In the genomic region with DNA sequence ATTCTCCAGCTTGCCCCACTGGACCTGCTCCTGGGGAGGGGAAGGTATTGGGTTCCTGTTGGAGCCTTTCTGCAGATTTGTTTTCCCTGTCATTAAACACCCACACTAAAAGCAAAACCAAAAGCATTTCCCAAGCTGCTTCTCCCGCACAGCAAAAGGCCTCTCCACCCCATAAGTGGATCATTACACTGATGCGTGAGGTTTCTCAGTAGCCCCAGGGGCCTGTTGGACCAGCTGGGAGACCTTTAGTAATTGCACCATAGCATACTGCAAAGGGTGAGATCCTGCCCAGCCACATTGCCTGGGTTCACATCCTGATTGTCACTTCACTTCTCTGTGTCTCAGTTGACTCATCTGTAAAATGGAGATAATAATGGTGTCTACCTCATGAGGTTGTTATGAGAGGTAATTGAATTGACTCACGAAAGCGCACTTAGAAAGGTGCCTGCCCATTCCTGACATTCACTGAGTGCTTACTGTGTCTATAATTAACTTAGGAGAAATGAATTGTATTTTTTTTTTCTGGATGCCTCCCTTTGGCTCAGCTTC, we compare ENCODE assay signal across 14 cellular contexts. TPM values are rescaled to one million over a fixed set of nuclear protein-coding genes. Genes with fewer than 3 reads are reported as not detected.
"Had no signal": no experiment of that assay in that cellular context is flagged by ENCODE, and none has a peak within 500 bp of the region (broad histone marks: within the 10 kb centered on the region; RNA-seq: fewer than 3 reads in every experiment).

No MANE protein-coding gene starts in this region.

- H3K4me3 ChIP-seq: adrenal gland, colonic mucosa, gastroesophageal sphincter, stomach, thoracic aorta had no signal

- H3K27me3 ChIP-seq: adrenal gland, colonic mucosa, gastroesophageal sphincter, stomach had no signal

- H3K27ac ChIP-seq: adrenal gland, colonic mucosa, gastroesophageal sphincter, parathyroid adenoma, stomach, thoracic aorta had no signal

- DNase-seq: activated CD4-positive, alpha-beta memory T cell treated with anti-CD3 and anti-CD28 coated beads, Interleukin-2, amount 10 ng/mL, durations not matched to agents 7 days and 5 days; activated CD4-positive, CD25-positive, alpha-beta regulatory T cell treated with anti-CD3 and anti-CD28 coated beads, Interleukin-2, amount 50 U/mL, for 72 hours; activated CD8-positive, alpha-beta memory T cell treated with anti-CD3 and anti-CD28 coated beads, Interleukin-2, amount 50 U/mL, for 48 hours; activated naive CD4-positive, alpha-beta T cell treated with anti-CD3 and anti-CD28 coated beads, Interleukin-2, amount 10 ng/mL, durations not matched to agents 7 days and 5 days; adrenal gland; caudate nucleus; colonic mucosa; kidney; stimulated activated CD4-positive, alpha-beta T cell treated with anti-CD3 and anti-CD28 coated beads, Interleukin-4, amount 100 ng/mL, for 24 hours; stomach had no signal

- H3K36me3 ChIP-seq: adrenal gland, colonic mucosa, stomach, thoracic aorta had no signal

- ATAC-seq: gastroesophageal sphincter had no signal

- H3K9me3 ChIP-seq: adrenal gland, colonic mucosa, gastroesophageal sphincter, stomach, thoracic aorta had no signal

- H3K4me1 ChIP-seq: adrenal gland, colonic mucosa, gastroesophageal sphincter, parathyroid adenoma, stomach had no signal

RNA-seq across cellular contexts. Expression of gene PCARE, which starts 49.4 kb away (rescaled TPM):
- total RNA-seq: activated CD4-positive, alpha-beta memory T cell treated with anti-CD3 and anti-CD28 coated beads, Interleukin-2, amount 10 ng/mL, durations not matched to agents 7 days and 5 days; colonic mucosa; kidney; liver; thoracic aorta had no signal
- polyA plus RNA-seq: liver had no signal
